In the genomic region with DNA sequence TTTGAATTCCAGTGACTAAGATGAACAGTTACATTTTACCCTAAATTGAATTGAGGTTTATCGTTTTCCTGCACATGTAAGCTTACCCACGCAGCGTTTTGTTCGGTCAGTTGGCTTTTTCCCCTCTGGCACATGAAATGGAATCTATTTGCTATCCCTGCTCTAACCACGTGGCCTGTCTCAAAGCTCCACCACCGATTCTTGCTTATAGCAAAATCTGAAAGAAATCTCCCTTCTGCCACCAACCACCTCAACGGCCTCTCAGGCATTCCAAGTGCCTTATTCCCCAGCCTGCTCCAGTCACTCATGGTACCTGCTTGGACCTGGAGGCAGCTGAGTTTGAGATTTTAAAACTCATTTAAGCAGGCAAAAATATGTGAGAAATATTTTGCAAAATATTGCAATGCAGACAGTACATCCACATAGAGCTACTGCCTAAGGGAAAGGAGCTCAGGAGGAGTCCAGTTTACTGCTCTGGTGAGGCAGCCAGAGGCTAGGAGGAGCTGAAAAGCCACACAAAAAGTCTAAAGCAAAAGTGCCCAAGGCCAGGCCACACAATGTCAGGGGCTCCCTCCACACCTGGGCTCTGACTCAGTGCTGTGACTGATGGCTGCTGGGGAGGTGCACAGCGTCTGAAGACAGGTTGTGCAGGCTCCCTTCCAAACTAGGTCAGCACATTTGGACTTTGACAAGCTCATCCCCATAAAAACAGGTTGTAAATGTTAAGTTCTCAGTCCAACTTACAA, we compare ENCODE assay signal across 8 cellular contexts. TPM values are rescaled to one million over a fixed set of nuclear protein-coding genes. Genes with fewer than 3 reads are reported as not detected.
DNase-seq lines count a peak whose midpoint lies in the region; ATAC-seq, FAIRE-seq and TF ChIP-seq lines count a peak whose summit lies in the region.

No MANE protein-coding gene starts in this region.

- H3K4me1 ChIP-seq in HepG2 (ENCODE audit: insufficient read depth, low read length) = peaks cover 93% of the 10 kb centered on the region

- H3K27ac Mint-ChIP-seq in central memory CD8-positive, alpha-beta T cell (ENCODE audit: low read depth) = peak overlapping the region; percentile 47

- no peaks in the 10 kb centered on the region for H3K27me3 Mint-ChIP-seq in central memory CD8-positive, alpha-beta T cell

- no peaks in the 10 kb centered on the region for H3K27me3 ChIP-seq in HepG2 (ENCODE audit: control insufficient read depth in 1 of 2, insufficient read depth in 2 of 2, low read length in 2 of 2)

- no peak for TF ChIP-seq CTCF in HepG2 (CRISPR knock-in tag; IDR thresholded peaks at IDR 0.05)

- H3K79me2 ChIP-seq in HepG2 (ENCODE audit: insufficient read depth, low read length) = peaks cover 88% of the 10 kb centered on the region

- TF ChIP-seq RAD21 in HepG2 (CRISPR knock-in tag; IDR thresholded peaks at IDR 0.05) = no peak

- peak overlapping the region; percentile 66 for H3K4me2 ChIP-seq in HepG2 (ENCODE audit: low read depth, low read length)

- no peaks in the 10 kb centered on the region for H4K20me1 ChIP-seq in HepG2 (ENCODE audit: insufficient read depth, low read length)

- H2AFZ ChIP-seq in HepG2 (ENCODE audit: low read length) = no peak overlapping the region

- CTCF ChIA-PET in HepG2 (lab: Yijun Ruan, JAX; ENCODE audit: low intra/inter-chr PET ratio, low total read pairs) = no interaction called here

- H3K9me3 Mint-ChIP-seq in central memory CD8-positive, alpha-beta T cell = no peaks in the 10 kb centered on the region

- no peak for ATAC-seq in central memory CD8-positive, alpha-beta T cell (replicated peaks; ENCODE audit: extremely low read depth, poor library complexity, severe bottlenecking)
- ATAC-seq in HepG2 (peak; percentile 74), HG02938 (IDR thresholded peaks at IDR 0.05; ENCODE audit: unreplicated experiment) (no peak)

- peak overlapping the region; percentile 78 for H3K27ac ChIP-seq in HepG2 (ENCODE audit: extremely low read length, insufficient read depth, low read length)

- WGBS in HepG2 (ENCODE audit: low lambda C conversion rate) = 40% methylated on average over 8 of the region's 8 CpGs

- no peak for TF ChIP-seq POLR2A in HepG2 (IDR thresholded peaks at IDR 0.05; ENCODE audit: insufficient read depth in 1 of 2, low read depth in 2 of 2, low read length in 2 of 2)

- intact Hi-C loops in HepG2 (cut with micrococcal nuclease; ENCODE audit: unreplicated experiment) = no loop called here

- peaks cover 73% of the 10 kb centered on the region for H3K4me1 Mint-ChIP-seq in central memory CD8-positive, alpha-beta T cell

- in situ Hi-C loops in HepG2 (cut with HindIII; ENCODE audit: extremely low pct_ligation_motif_present, low pct_unique_long_range_greater_than_20kb) = no loop called here

- no peaks in the 10 kb centered on the region for H3K9me3 ChIP-seq in HepG2 (ENCODE audit: low read length)

- FAIRE-seq in HepG2 (lab: Jason Lieb, UNC) = peak; percentile 63

- TF ChIP-seq EP300 in HepG2 (IDR thresholded peaks at IDR 0.05; ENCODE audit: low read depth in 2 of 2, low read length in 2 of 2) (peak in 1 of 2 experiments; percentile 17; a peak in 1 of 4 replicates), HepG2 (CRISPR knock-in tag; IDR thresholded peaks at IDR 0.05; ENCODE audit: borderline replicate concordance) (peak; percentile 13; the same call in 1 of the 2 replicates)

- H3K9ac ChIP-seq in HepG2 (ENCODE audit: insufficient read depth, low read depth, low read length) = peak overlapping the region; percentile 39

- POLR2A ChIA-PET in HepG2 (lab: Yijun Ruan, JAX) = interaction anchor here (0.9 to 1.6 kb wide), 7 partner anchors 8 to 60 kb away, joined by 3 to 13 read pairs (median 5); a partner anchor contains a TSS

- H3K4me3 ChIP-seq in HepG2 (replicated peaks in 1 of 3; ENCODE audit: insufficient read depth in 1 of 3, low read depth in 2 of 3, low read length in 3 of 3) = peak overlapping the region in 2 of 3 experiments; percentile 14 to 40; a peak in 2 of 6 replicates

- H3K36me3 Mint-ChIP-seq in central memory CD8-positive, alpha-beta T cell (ENCODE audit: insufficient read depth) = no peaks in the 10 kb centered on the region

- DNase-seq in AG08396 (ENCODE audit: low spot score) = peak; percentile 41
- peak; percentile 61 for DNase-seq in NCI-H226
- no peak for DNase-seq in central memory CD8-positive, alpha-beta T cell (ENCODE audit: low spot score in 2 of 2)
- DNase-seq in HepG2 (ENCODE audit: low spot score) = peak; percentile 75
- DNase-seq in stromal cell of bone marrow (ENCODE audit: low read depth) = peak; percentile 67
- DNase-seq in activated gamma-delta T cell treated with Interleukin-2 at 50 U/mL for 16 hours = no peak
- DNase-seq in T-helper 9 cell = no peak

- BruUV-seq in HepG2 (replicated peaks; lab: Mats Ljungman, UMichigan) = no TSS peak

- H3K36me3 ChIP-seq in HepG2 (replicated peaks in 1 of 2; ENCODE audit: control insufficient read depth in 1 of 2, insufficient read depth in 2 of 2, low read length in 2 of 2) = no peaks in the 10 kb centered on the region

- no peak overlapping the region for H3K4me3 Mint-ChIP-seq in central memory CD8-positive, alpha-beta T cell

TF ChIP-seq in HepG2, 621 proteins besides CTCF, POLR2A, EP300 and RAD21 (continues in another document):
- TF ChIP-seq HNRNPH1 (optimal IDR thresholded peaks at IDR 0.05; ENCODE audit: low read depth, low read length) (no peak), MLLT10 (CRISPR knock-in tag; IDR thresholded peaks at IDR 0.05) (no peak), ZNF260 (CRISPR knock-in tag; IDR thresholded peaks at IDR 0.05; ENCODE audit: borderline replicate concordance, low read depth) (no peak), ZNF296 (CRISPR knock-in tag; conservative IDR thresholded peaks at IDR 0.05) (no peak), ZNF678 (CRISPR knock-in tag; IDR thresholded peaks at IDR 0.05) (no peak), ZNF446 (CRISPR knock-in tag; IDR thresholded peaks at IDR 0.05) (no peak), ISX (CRISPR knock-in tag; conservative IDR thresholded peaks at IDR 0.05) (no peak), ZNF569 (CRISPR knock-in tag; IDR thresholded peaks at IDR 0.05; ENCODE audit: borderline replicate concordance) (no peak), CC2D1A (CRISPR knock-in tag; IDR thresholded peaks at IDR 0.05) (no peak)
- TF ChIP-seq, protein P1, sequence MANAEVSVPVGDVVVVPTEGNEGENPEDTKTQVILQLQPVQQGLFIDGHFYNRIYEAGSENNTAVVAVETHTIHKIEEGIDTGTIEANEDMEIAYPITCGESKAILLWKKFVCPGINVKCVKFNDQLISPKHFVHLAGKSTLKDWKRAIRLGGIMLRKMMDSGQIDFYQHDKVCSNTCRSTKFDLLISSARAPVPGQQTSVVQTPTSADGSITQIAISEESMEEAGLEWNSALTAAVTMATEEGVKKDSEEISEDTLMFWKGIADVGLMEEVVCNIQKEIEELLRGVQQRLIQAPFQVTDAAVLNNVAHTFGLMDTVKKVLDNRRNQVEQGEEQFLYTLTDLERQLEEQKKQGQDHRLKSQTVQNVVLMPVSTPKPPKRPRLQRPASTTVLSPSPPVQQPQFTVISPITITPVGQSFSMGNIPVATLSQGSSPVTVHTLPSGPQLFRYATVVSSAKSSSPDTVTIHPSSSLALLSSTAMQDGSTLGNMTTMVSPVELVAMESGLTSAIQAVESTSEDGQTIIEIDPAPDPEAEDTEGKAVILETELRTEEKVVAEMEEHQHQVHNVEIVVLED (CRISPR knock-in tag; IDR thresholded peaks at IDR 0.05; ENCODE audit: borderline replicate concordance) = no peak
- TF ChIP-seq, protein P2, sequence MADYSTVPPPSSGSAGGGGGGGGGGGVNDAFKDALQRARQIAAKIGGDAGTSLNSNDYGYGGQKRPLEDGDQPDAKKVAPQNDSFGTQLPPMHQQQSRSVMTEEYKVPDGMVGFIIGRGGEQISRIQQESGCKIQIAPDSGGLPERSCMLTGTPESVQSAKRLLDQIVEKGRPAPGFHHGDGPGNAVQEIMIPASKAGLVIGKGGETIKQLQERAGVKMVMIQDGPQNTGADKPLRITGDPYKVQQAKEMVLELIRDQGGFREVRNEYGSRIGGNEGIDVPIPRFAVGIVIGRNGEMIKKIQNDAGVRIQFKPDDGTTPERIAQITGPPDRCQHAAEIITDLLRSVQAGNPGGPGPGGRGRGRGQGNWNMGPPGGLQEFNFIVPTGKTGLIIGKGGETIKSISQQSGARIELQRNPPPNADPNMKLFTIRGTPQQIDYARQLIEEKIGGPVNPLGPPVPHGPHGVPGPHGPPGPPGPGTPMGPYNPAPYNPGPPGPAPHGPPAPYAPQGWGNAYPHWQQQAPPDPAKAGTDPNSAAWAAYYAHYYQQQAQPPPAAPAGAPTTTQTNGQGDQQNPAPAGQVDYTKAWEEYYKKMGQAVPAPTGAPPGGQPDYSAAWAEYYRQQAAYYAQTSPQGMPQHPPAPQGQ (CRISPR knock-in tag; IDR thresholded peaks at IDR 0.05; ENCODE audit: borderline replicate concordance) = no peak

RNA-seq across cellular contexts. Expression of a gene that starts 26.4 kb away (rescaled TPM):
- 24.6 and 43.8 TPM in 2 replicates for total RNA-seq in HepG2 (2016; rRNA removed; fragmentation: Illumina TruSeq; extraction: Trizol)
- 13.5 and 14.6 TPM in 2 replicates for total RNA-seq in HepG2 (2016; cell fraction: cytosol; rRNA removed; fragmentation: Illumina TruSeq; extraction: Trizol; ENCODE audit: low read depth)
- 22.9 and 34.1 TPM in 2 replicates for total RNA-seq in HepG2 (2016; cell fraction: insoluble cytoplasmic fraction; rRNA removed; fragmentation: Illumina TruSeq; extraction: Trizol)
- 38.2 and 42.2 TPM in 2 replicates for total RNA-seq in HepG2 (2016; cell fraction: membrane; rRNA removed; fragmentation: Illumina TruSeq; extraction: Trizol)
- 51.5 and 56.4 TPM in 2 replicates for total RNA-seq in HepG2 (2016; cell fraction: nucleus; rRNA removed; fragmentation: Illumina TruSeq; extraction: Trizol)
- polyA plus RNA-seq in HepG2 (2011; rRNA removed) = 18.7 and 20.8 TPM in 2 replicates
- 12.9 and 15.6 TPM in 2 replicates for polyA plus RNA-seq in HepG2 (2011; cell fraction: cytosol; rRNA removed)
- 45.1 and 48.7 TPM in 2 replicates for polyA plus RNA-seq in HepG2 (2011; cell fraction: nucleus; rRNA removed)
- 43.9 and 44.3 TPM in 2 replicates for polyA plus RNA-seq in HepG2 (2012)
- polyA plus RNA-seq in HepG2 (2016; cell fraction: cytosol; fragmentation: Illumina TruSeq; extraction: Trizol; ENCODE audit: low read depth) = 13.4 and 14.4 TPM in 2 replicates
- 50.2 and 64.9 TPM in 2 replicates for polyA plus RNA-seq in HepG2 (2016; cell fraction: insoluble cytoplasmic fraction; fragmentation: Illumina TruSeq; extraction: Trizol; ENCODE audit: low read depth)
- 28.7 and 35.1 TPM in 2 replicates for polyA plus RNA-seq in HepG2 (2016; cell fraction: membrane; fragmentation: Illumina TruSeq; extraction: Trizol; ENCODE audit: low read depth)
- 76.7 and 80.0 TPM in 2 replicates for polyA plus RNA-seq in HepG2 (2016; cell fraction: nucleus; fragmentation: Illumina TruSeq; extraction: Trizol; ENCODE audit: insufficient read depth, low read depth)
- polyA minus RNA-seq in HepG2 (2011; rRNA and poly(A)+ RNA removed; ENCODE audit: low replicate concordance) = 32.6 and 34.6 TPM in 2 replicates
- 25.9 and 33.1 TPM in 2 replicates for polyA minus RNA-seq in HepG2 (2011; cell fraction: cytosol; rRNA and poly(A)+ RNA removed)
- polyA minus RNA-seq in HepG2 (2011; cell fraction: nucleus; rRNA and poly(A)+ RNA removed) = 83.6 and 90.6 TPM in 2 replicates

Comparison
In these comparisons a context has a peak if more than half of its experiments do, and no peak if none do; other contexts are left out.
1. DNase-seq: peak in AG08396 (single experiment), NCI-H226 (single experiment), HepG2 (single experiment) and stromal cell of bone marrow (single experiment); none in central memory CD8-positive, alpha-beta T cell (0 of 2), activated gamma-delta T cell treated with Interleukin-2 at 50 U/mL for 16 hours (single experiment) and T-helper 9 cell (single experiment).